In genomic region chr12:76428117-76428516, GRCh38 we compare ENCODE assay signal across 25 cellular contexts.
"Had no signal": no experiment of that assay in that cellular context is flagged by ENCODE, and none has a peak within 500 bp of the region (broad histone marks: within the 10 kb centered on the region; RNA-seq: fewer than 3 reads in every experiment).

No MANE protein-coding gene starts in this region.

- H3K36me3 ChIP-seq: esophagus squamous epithelium, gastroesophageal sphincter had no signal

- H3K4me3 ChIP-seq: body of pancreas, esophagus squamous epithelium, gastroesophageal sphincter, heart right ventricle had no signal

- DNase-seq: activated CD4-positive, alpha-beta T cell treated with anti-CD3 and anti-CD28 coated beads for 48 hours; activated CD4-positive, alpha-beta T cell treated with anti-CD3 and anti-CD28 coated beads, Interleukin-2, amount 50 U/mL, for 1 hour; activated CD4-positive, alpha-beta T cell treated with anti-CD3 and anti-CD28 coated beads, Interleukin-2, amount 50 U/mL, for 48 hours; activated CD8-positive, alpha-beta memory T cell treated with anti-CD3 and anti-CD28 coated beads for 24 hours; activated CD8-positive, alpha-beta T cell treated with anti-CD3 and anti-CD28 coated beads for 36 hours; activated effector memory CD4-positive, alpha-beta T cell treated with Interleukin-2 at 50 U/mL for 16 hours; activated gamma-delta T cell treated with Interleukin-2 at 50 U/mL for 16 hours; activated naive CD4-positive, alpha-beta T cell treated with anti-CD3 and anti-CD28 coated beads, Interleukin-2, amount 50 U/mL, for 16 hours; activated naive CD4-positive, alpha-beta T cell treated with Interleukin-2 at 50 U/mL for 16 hours; activated T-cell treated with anti-CD3 and anti-CD28 coated beads, Interleukin-2, amount 50 U/mL, for 4 hours; amniotic stem cell; anterior cingulate cortex; body of pancreas; caudate nucleus; cortex of kidney; dermis blood vessel endothelial cell; effector CD8-positive, alpha-beta T cell; esophagus squamous epithelium; foreskin melanocyte; heart right ventricle; T-helper 2 cell had no signal

- H3K4me1 ChIP-seq: gastroesophageal sphincter, heart right ventricle had no signal

- H3K27me3 ChIP-seq: body of pancreas, esophagus squamous epithelium, gastroesophageal sphincter, heart right ventricle had no signal

- H3K9me3 ChIP-seq: body of pancreas had no signal

- ATAC-seq: activated CD8-positive, alpha-beta T cell treated with anti-CD3 and anti-CD28 coated beads for 36 hours; activated T-cell treated with anti-CD3 and anti-CD28 coated beads, Interleukin-2, amount 50 U/mL, for 4 hours; activated T-helper 17 cell treated with anti-CD3 and anti-CD28 coated beads, Interleukin-2, amount 50 U/mL, for 72 hours; body of pancreas; gastroesophageal sphincter; heart right ventricle; WTC11 had no signal

- H3K27ac ChIP-seq: body of pancreas, epithelial cell of prostate, esophagus squamous epithelium, gastroesophageal sphincter, heart right ventricle had no signal
